8 cellular contexts compared by ENCODE assay signal in genomic region chr2:234494361-234495075, GRCh38. TPM values are rescaled to one million over a fixed set of nuclear protein-coding genes. Genes with fewer than 3 reads are reported as not detected.
DNase-seq lines count a peak whose midpoint lies in the region; ATAC-seq and TF ChIP-seq lines count a peak whose summit lies in the region.

No MANE protein-coding gene starts in this region.

- peaks cover 40% of the 10 kb centered on the region for H3K4me1 Mint-ChIP-seq in brain

- ATAC-seq in lung (ENCODE audit: insufficient read depth, low FRiP score) (no peak), HG03095 (IDR thresholded peaks at IDR 0.05; ENCODE audit: unreplicated experiment) (no peak), gastrocnemius medialis (no peak), HG03457 (IDR thresholded peaks at IDR 0.05; ENCODE audit: unreplicated experiment) (no peak)

- no peaks in the 10 kb centered on the region for H3K36me3 ChIP-seq in lung (ENCODE audit: control insufficient read depth in 2 of 2, insufficient read depth in 2 of 2, low read length in 2 of 2)
- H3K36me3 ChIP-seq in gastrocnemius medialis: no peaks in the 10 kb centered on the region

- H3K27ac ChIP-seq in lung (ENCODE audit: low read depth in 1 of 2, low read length in 1 of 2) (no peak overlapping the region), gastrocnemius medialis (no peak overlapping the region)

- H3K4me3 ChIP-seq in lung (peak overlapping the region; percentile 22), gastrocnemius medialis (peak overlapping the region in 2 of 4 donors; percentile 56 to 61)

- 36 to 39% methylated on average over 8 of the region's 8 CpGs for WGBS in lung, 2 donors

- H3K36me3 Mint-ChIP-seq in brain: peaks cover 50% of the 10 kb centered on the region

- peaks cover 0 to 15% (median 0%) of the 10 kb centered on the region in 5 experiments for H3K9me3 Mint-ChIP-seq in brain

- H3K4me1 ChIP-seq in lung (ENCODE audit: control insufficient read depth in 2 of 2, insufficient read depth in 2 of 2, low read length in 2 of 2) (peaks cover 0 to 14% of the 10 kb centered on the region in 2 donors), gastrocnemius medialis (peaks cover 12 to 18% of the 10 kb centered on the region in 2 donors)

- in situ Hi-C loops in G401 (cut with HindIII; ENCODE audit: low sequenced_read_pairs) (no loop called here), gastrocnemius medialis (cut with MboI; ENCODE audit: low sequenced_read_pairs in 4 of 4) (loop anchor here in 2 of 4 donors (10.0 to 25.0 kb wide), 2 partner anchors 210 to 357 kb away; no protein-coding TSS in a partner anchor)

- peak overlapping the region; percentile 97 to 100 (median 98) for H3K4me3 Mint-ChIP-seq in brain

- H3K27me3 ChIP-seq in lung (ENCODE audit: control insufficient read depth, insufficient read depth) (no peaks in the 10 kb centered on the region), gastrocnemius medialis (peaks cover 27 to 29% (median 28%) of the 10 kb centered on the region in 3 donors)

- H3K9me3 ChIP-seq in lung (ENCODE audit: control insufficient read depth in 2 of 2, insufficient read depth in 1 of 2, low read length in 1 of 2): no peaks in the 10 kb centered on the region
- no peaks in the 10 kb centered on the region for H3K9me3 ChIP-seq in gastrocnemius medialis

- peaks cover 16% of the 10 kb centered on the region for H3K27me3 Mint-ChIP-seq in brain

- intact Hi-C loops in gastrocnemius medialis (cut with DNase I; ENCODE audit: low total_unique reads): no loop called here

- TF ChIP-seq POLR2A in gastrocnemius medialis (IDR thresholded peaks at IDR 0.05): no peak

- DNase-seq in G401 (ENCODE audit: low spot score): peak; percentile 68
- peak; percentile 14 for DNase-seq in NCI-H2107 (lab: John Stamatoyannopoulos, UW)
- DNase-seq in lung (ENCODE audit: low spot score): peak; percentile 43
- DNase-seq in gastrocnemius medialis: no peak
- no peak for DNase-seq in HUDEP-2 (lab: John Stamatoyannopoulos, UW; ENCODE audit: unreplicated experiment in 76 of 76)

- peak overlapping the region; percentile 97 to 100 (median 99) for H3K27ac Mint-ChIP-seq in brain

- no peak for TF ChIP-seq CTCF in brain (conservative IDR thresholded peaks at IDR 0.05)
- TF ChIP-seq CTCF in lung (IDR thresholded peaks at IDR 0.05; ENCODE audit: control extremely low read depth, extremely low read depth): no peak
- TF ChIP-seq CTCF in gastrocnemius medialis (IDR thresholded peaks at IDR 0.05 in 4 of 5, conservative IDR thresholded peaks at IDR 0.05 in 1 of 5): no peak

RNA-seq across cellular contexts. Expression of gene ARL4C, which starts 2.4 kb away (rescaled TPM):
- total RNA-seq in G401 (2014; rRNA removed; shearing (Covaris generic)): 33.1 and 39.8 TPM in 2 replicates
- polyA plus RNA-seq in brain (ENCODE audit: insufficient read depth, low read depth, low replicate concordance): 72.1 TPM
- total RNA-seq in lung: 10 to 100 TPM; 13.7 to 16.2 TPM
- 1 to 10 TPM; 6.1 to 8.0 TPM for polyA plus RNA-seq in lung
- 1 to 10 TPM in 1 of 4 donors, under 1 TPM in 3; 0.32 to 3.6 (median 0.46) TPM for total RNA-seq in gastrocnemius medialis

Comparison
In these comparisons a context has a peak if more than half of its experiments do, and no peak if none do; other contexts are left out.
1. DNase-seq: peak in G401 (single experiment), NCI-H2107 (single experiment) and lung (single experiment); none in gastrocnemius medialis (0 of 2) and HUDEP-2 (0 of 76).